Comparison of ENCODE assay signal across 1 cellular context in the genomic region with DNA sequence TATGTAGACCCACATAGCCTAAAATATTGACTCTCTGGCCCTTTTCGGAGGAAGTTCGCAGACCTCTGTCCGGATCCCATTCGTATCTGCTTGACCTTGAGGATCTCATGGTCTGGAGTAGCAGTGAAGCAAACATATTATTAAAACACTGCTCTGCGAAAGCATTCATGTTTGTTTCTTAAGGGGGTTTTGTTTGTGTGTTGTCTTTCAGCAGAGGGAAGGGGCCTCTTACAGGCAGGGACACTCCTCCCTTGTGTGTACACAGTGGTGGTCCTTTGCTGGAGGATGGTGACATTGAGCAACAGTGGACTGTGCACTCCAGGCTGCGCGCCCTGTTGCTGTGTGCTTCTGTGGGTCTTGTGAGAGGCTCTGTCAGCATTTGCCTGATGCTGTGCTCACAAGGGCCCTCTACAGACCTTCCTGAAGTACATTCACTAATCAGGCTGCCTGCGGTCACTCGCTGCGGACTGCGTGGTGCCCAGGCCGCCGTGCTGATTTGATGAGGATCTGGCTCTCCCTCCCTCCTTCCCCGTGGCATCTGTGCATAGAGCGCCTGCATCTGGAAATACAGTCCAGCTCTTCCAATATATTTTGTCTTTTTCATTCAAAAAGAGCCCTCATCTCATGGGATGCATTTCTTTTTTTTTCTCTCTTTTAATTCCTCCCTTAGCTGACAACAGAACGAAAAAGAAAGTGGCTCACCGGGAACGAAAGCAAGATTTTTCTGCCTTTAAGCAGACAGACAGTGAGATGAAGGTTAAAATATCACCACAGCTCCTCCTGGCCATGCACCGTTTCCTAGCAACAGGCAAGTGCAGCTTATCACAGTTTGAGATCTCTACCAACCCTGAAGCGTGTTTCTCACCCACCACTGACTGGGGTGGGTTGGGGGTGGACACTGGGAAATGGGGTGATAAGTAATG.
TF ChIP-seq lines count a peak whose summit lies in the region.

No MANE protein-coding gene starts in this region.

TF ChIP-seq in HepG2, 621 proteins besides CTCF, POLR2A, EP300 and RAD21 (continued from another document and continues in another):
- TF ChIP-seq, protein P1, sequence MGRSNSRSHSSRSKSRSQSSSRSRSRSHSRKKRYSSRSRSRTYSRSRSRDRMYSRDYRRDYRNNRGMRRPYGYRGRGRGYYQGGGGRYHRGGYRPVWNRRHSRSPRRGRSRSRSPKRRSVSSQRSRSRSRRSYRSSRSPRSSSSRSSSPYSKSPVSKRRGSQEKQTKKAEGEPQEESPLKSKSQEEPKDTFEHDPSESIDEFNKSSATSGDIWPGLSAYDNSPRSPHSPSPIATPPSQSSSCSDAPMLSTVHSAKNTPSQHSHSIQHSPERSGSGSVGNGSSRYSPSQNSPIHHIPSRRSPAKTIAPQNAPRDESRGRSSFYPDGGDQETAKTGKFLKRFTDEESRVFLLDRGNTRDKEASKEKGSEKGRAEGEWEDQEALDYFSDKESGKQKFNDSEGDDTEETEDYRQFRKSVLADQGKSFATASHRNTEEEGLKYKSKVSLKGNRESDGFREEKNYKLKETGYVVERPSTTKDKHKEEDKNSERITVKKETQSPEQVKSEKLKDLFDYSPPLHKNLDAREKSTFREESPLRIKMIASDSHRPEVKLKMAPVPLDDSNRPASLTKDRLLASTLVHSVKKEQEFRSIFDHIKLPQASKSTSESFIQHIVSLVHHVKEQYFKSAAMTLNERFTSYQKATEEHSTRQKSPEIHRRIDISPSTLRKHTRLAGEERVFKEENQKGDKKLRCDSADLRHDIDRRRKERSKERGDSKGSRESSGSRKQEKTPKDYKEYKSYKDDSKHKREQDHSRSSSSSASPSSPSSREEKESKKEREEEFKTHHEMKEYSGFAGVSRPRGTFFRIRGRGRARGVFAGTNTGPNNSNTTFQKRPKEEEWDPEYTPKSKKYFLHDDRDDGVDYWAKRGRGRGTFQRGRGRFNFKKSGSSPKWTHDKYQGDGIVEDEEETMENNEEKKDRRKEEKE (IDR thresholded peaks at IDR 0.05) = no peak
- TF ChIP-seq U2AF1 (optimal IDR thresholded peaks at IDR 0.05; ENCODE audit: low read depth, low read length) (no peak), ZNF749 (CRISPR knock-in tag; IDR thresholded peaks at IDR 0.05; ENCODE audit: borderline replicate concordance) (no peak; the same call in 1 of the 2 replicates), NPAS2 (CRISPR knock-in tag; IDR thresholded peaks at IDR 0.05; ENCODE audit: borderline replicate concordance) (no peak), CBX1 (IDR thresholded peaks at IDR 0.05; ENCODE audit: low read depth) (no peak), ZNF556 (CRISPR knock-in tag; IDR thresholded peaks at IDR 0.05; ENCODE audit: borderline replicate concordance) (peak; percentile 81; the same call in 1 of the 2 replicates), ZNF33A (CRISPR knock-in tag; IDR thresholded peaks at IDR 0.05; ENCODE audit: borderline replicate concordance) (no peak), ZNF30 (CRISPR knock-in tag; IDR thresholded peaks at IDR 0.05) (no peak), ZNF672 (CRISPR knock-in tag; IDR thresholded peaks at IDR 0.05) (no peak), ZNF256 (CRISPR knock-in tag; conservative IDR thresholded peaks at IDR 0.05) (peak; percentile 73; the same call in 1 of the 2 replicates), ZBTB8A (CRISPR knock-in tag; IDR thresholded peaks at IDR 0.05; ENCODE audit: borderline replicate concordance, low read depth) (no peak), ZNF772 (CRISPR knock-in tag; IDR thresholded peaks at IDR 0.05) (peak; percentile 97), NCOA1 (CRISPR knock-in tag; IDR thresholded peaks at IDR 0.05) (no peak), HOXA7 (CRISPR knock-in tag; IDR thresholded peaks at IDR 0.05) (no peak), ZFY (CRISPR knock-in tag; IDR thresholded peaks at IDR 0.05) (peak; percentile 52), NFYB (CRISPR knock-in tag; IDR thresholded peaks at IDR 0.05) (no peak), HNRNPH1 (optimal IDR thresholded peaks at IDR 0.05; ENCODE audit: low read depth, low read length) (no peak), MED1 (CRISPR knock-in tag; IDR thresholded peaks at IDR 0.05) (peak; percentile 94), ZNF598 (CRISPR knock-in tag; IDR thresholded peaks at IDR 0.05; ENCODE audit: borderline replicate concordance) (0 out of 2 replicates have a peak, but pooled peaks have one; percentile 60), GZF1 (CRISPR knock-in tag; IDR thresholded peaks at IDR 0.05) (no peak), THAP11 (CRISPR knock-in tag; IDR thresholded peaks at IDR 0.05) (peak; percentile 83), RFXAP (CRISPR knock-in tag; IDR thresholded peaks at IDR 0.05; ENCODE audit: borderline replicate concordance) (peak; percentile 98), MAFK (conservative IDR thresholded peaks at IDR 0.05 in 1 of 2, IDR thresholded peaks at IDR 0.05 in 1 of 2; ENCODE audit: low read length in 2 of 2) (peak; percentile 47 to 49; a peak in 3 of 4 replicates), MLLT10 (CRISPR knock-in tag; IDR thresholded peaks at IDR 0.05) (no peak), ZNF343 (CRISPR knock-in tag; IDR thresholded peaks at IDR 0.05) (no peak), NBN (conservative IDR thresholded peaks at IDR 0.05) (no peak), GABPA (IDR thresholded peaks at IDR 0.05; ENCODE audit: low read depth, low read length) (no peak), GABPA (CRISPR knock-in tag; IDR thresholded peaks at IDR 0.05; ENCODE audit: low read depth) (no peak), KDM6A (CRISPR knock-in tag; IDR thresholded peaks at IDR 0.05; ENCODE audit: low read depth) (peak; percentile 93), ZNF766 (CRISPR knock-in tag; IDR thresholded peaks at IDR 0.05; ENCODE audit: borderline replicate concordance) (peak; percentile 82; the same call in 1 of the 2 replicates), ZNF841 (CRISPR knock-in tag; IDR thresholded peaks at IDR 0.05; ENCODE audit: borderline replicate concordance) (no peak), PHF8 (CRISPR knock-in tag; IDR thresholded peaks at IDR 0.05) (peak; percentile 48; the same call in 1 of the 2 replicates), BRCA1 (CRISPR knock-in tag; IDR thresholded peaks at IDR 0.05) (no peak), EHMT2 (IDR thresholded peaks at IDR 0.05; ENCODE audit: borderline replicate concordance, low read depth, low read length) (no peak), ZNF24 (IDR thresholded peaks at IDR 0.05) (no peak), ZNF562 (CRISPR knock-in tag; IDR thresholded peaks at IDR 0.05; ENCODE audit: borderline replicate concordance) (no peak)
- TF ChIP-seq, protein P2, sequence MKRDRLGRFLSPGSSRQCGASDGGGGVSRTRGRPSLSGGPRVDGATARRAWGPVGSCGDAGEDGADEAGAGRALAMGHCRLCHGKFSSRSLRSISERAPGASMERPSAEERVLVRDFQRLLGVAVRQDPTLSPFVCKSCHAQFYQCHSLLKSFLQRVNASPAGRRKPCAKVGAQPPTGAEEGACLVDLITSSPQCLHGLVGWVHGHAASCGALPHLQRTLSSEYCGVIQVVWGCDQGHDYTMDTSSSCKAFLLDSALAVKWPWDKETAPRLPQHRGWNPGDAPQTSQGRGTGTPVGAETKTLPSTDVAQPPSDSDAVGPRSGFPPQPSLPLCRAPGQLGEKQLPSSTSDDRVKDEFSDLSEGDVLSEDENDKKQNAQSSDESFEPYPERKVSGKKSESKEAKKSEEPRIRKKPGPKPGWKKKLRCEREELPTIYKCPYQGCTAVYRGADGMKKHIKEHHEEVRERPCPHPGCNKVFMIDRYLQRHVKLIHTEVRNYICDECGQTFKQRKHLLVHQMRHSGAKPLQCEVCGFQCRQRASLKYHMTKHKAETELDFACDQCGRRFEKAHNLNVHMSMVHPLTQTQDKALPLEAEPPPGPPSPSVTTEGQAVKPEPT (CRISPR knock-in tag; IDR thresholded peaks at IDR 0.05; ENCODE audit: low read depth) = peak; percentile 84; the same call in 1 of the 2 replicates
- TF ChIP-seq, protein P3, sequence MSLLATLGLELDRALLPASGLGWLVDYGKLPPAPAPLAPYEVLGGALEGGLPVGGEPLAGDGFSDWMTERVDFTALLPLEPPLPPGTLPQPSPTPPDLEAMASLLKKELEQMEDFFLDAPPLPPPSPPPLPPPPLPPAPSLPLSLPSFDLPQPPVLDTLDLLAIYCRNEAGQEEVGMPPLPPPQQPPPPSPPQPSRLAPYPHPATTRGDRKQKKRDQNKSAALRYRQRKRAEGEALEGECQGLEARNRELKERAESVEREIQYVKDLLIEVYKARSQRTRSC (CRISPR knock-in tag; IDR thresholded peaks at IDR 0.05; ENCODE audit: low read depth) = no peak
- TF ChIP-seq, protein P4, sequence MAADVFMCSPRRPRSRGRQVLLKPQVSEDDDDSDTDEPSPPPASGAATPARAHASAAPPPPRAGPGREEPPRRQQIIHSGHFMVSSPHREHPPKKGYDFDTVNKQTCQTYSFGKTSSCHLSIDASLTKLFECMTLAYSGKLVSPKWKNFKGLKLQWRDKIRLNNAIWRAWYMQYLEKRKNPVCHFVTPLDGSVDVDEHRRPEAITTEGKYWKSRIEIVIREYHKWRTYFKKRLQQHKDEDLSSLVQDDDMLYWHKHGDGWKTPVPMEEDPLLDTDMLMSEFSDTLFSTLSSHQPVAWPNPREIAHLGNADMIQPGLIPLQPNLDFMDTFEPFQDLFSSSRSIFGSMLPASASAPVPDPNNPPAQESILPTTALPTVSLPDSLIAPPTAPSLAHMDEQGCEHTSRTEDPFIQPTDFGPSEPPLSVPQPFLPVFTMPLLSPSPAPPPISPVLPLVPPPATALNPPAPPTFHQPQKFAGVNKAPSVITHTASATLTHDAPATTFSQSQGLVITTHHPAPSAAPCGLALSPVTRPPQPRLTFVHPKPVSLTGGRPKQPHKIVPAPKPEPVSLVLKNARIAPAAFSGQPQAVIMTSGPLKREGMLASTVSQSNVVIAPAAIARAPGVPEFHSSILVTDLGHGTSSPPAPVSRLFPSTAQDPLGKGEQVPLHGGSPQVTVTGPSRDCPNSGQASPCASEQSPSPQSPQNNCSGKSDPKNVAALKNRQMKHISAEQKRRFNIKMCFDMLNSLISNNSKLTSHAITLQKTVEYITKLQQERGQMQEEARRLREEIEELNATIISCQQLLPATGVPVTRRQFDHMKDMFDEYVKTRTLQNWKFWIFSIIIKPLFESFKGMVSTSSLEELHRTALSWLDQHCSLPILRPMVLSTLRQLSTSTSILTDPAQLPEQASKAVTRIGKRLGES (CRISPR knock-in tag; IDR thresholded peaks at IDR 0.05; ENCODE audit: borderline replicate concordance) = no peak
- TF ChIP-seq, protein P5, sequence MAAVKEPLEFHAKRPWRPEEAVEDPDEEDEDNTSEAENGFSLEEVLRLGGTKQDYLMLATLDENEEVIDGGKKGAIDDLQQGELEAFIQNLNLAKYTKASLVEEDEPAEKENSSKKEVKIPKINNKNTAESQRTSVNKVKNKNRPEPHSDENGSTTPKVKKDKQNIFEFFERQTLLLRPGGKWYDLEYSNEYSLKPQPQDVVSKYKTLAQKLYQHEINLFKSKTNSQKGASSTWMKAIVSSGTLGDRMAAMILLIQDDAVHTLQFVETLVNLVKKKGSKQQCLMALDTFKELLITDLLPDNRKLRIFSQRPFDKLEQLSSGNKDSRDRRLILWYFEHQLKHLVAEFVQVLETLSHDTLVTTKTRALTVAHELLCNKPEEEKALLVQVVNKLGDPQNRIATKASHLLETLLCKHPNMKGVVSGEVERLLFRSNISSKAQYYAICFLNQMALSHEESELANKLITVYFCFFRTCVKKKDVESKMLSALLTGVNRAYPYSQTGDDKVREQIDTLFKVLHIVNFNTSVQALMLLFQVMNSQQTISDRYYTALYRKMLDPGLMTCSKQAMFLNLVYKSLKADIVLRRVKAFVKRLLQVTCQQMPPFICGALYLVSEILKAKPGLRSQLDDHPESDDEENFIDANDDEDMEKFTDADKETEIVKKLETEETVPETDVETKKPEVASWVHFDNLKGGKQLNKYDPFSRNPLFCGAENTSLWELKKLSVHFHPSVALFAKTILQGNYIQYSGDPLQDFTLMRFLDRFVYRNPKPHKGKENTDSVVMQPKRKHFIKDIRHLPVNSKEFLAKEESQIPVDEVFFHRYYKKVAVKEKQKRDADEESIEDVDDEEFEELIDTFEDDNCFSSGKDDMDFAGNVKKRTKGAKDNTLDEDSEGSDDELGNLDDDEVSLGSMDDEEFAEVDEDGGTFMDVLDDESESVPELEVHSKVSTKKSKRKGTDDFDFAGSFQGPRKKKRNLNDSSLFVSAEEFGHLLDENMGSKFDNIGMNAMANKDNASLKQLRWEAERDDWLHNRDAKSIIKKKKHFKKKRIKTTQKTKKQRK (IDR thresholded peaks at IDR 0.05; ENCODE audit: low read length) = no peak
- TF ChIP-seq, protein P6, sequence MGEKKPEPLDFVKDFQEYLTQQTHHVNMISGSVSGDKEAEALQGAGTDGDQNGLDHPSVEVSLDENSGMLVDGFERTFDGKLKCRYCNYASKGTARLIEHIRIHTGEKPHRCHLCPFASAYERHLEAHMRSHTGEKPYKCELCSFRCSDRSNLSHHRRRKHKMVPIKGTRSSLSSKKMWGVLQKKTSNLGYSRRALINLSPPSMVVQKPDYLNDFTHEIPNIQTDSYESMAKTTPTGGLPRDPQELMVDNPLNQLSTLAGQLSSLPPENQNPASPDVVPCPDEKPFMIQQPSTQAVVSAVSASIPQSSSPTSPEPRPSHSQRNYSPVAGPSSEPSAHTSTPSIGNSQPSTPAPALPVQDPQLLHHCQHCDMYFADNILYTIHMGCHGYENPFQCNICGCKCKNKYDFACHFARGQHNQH (CRISPR knock-in tag; IDR thresholded peaks at IDR 0.05) = peak; percentile 97
- TF ChIP-seq, protein P7, sequence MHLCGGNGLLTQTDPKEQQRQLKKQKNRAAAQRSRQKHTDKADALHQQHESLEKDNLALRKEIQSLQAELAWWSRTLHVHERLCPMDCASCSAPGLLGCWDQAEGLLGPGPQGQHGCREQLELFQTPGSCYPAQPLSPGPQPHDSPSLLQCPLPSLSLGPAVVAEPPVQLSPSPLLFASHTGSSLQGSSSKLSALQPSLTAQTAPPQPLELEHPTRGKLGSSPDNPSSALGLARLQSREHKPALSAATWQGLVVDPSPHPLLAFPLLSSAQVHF (CRISPR knock-in tag; IDR thresholded peaks at IDR 0.05) = no peak
- TF ChIP-seq, protein P8, sequence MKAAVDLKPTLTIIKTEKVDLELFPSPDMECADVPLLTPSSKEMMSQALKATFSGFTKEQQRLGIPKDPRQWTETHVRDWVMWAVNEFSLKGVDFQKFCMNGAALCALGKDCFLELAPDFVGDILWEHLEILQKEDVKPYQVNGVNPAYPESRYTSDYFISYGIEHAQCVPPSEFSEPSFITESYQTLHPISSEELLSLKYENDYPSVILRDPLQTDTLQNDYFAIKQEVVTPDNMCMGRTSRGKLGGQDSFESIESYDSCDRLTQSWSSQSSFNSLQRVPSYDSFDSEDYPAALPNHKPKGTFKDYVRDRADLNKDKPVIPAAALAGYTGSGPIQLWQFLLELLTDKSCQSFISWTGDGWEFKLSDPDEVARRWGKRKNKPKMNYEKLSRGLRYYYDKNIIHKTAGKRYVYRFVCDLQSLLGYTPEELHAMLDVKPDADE (CRISPR knock-in tag; IDR thresholded peaks at IDR 0.05) = no peak
- TF ChIP-seq, protein P9, sequence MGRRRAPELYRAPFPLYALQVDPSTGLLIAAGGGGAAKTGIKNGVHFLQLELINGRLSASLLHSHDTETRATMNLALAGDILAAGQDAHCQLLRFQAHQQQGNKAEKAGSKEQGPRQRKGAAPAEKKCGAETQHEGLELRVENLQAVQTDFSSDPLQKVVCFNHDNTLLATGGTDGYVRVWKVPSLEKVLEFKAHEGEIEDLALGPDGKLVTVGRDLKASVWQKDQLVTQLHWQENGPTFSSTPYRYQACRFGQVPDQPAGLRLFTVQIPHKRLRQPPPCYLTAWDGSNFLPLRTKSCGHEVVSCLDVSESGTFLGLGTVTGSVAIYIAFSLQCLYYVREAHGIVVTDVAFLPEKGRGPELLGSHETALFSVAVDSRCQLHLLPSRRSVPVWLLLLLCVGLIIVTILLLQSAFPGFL (CRISPR knock-in tag; IDR thresholded peaks at IDR 0.05) = no peak
